ENCODE assay signal across 20 cellular contexts in the genomic region with DNA sequence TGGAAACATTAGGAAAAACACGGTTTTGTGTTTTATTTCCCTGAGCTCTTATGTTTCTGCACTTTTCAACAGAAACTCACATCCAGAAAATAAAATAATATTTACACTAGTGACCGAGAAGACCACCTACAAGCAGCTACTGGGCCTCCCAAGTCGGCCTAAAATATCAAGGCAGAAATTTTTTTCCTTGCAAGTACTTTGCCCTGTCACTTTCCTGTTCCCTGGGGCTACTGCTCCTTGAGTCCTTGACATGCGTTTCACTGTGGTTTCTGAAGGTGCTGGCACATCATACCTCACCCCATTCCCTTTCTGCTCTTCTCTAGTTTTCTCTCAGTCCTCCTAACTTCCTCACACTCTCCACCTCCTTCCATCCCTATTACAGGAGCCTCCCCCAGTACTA.
DNase-seq lines count a peak whose midpoint lies in the region; TF ChIP-seq lines count a peak whose summit lies in the region.
"Had no signal": no experiment of that assay in that cellular context is flagged by ENCODE, and none has a peak within 500 bp of the region (broad histone marks: within the 10 kb centered on the region; RNA-seq: fewer than 3 reads in every experiment).

No MANE protein-coding gene starts in this region.

- no peaks in the 10 kb centered on the region for H3K9me3 ChIP-seq in SJCRH30 (replicated peaks)
- no peaks in the 10 kb centered on the region for H3K9me3 ChIP-seq in neural progenitor cell (ENCODE audit: low read depth)
- H3K9me3 ChIP-seq: Caco-2 had no signal

- H3K27me3 ChIP-seq in SJCRH30 (no peaks in the 10 kb centered on the region), neural progenitor cell (peaks cover 28% of the 10 kb centered on the region)

- H3K4me3 ChIP-seq in SJCRH30 (no peak overlapping the region), neural progenitor cell (no peak overlapping the region), coronary artery (no peak overlapping the region)

- H3K4me3 Mint-ChIP-seq in endothelial cell (ENCODE audit: unreplicated experiment) (no peak overlapping the region), neural progenitor cell (no peak overlapping the region)
- H3K4me3 Mint-ChIP-seq: B cell; CD8-positive, alpha-beta T cell had no signal

- H3K36me3 Mint-ChIP-seq in endothelial cell (ENCODE audit: low read depth, unreplicated experiment) (no peaks in the 10 kb centered on the region), neural progenitor cell (no peaks in the 10 kb centered on the region)
- H3K36me3 Mint-ChIP-seq: CD8-positive, alpha-beta T cell had no signal

- H3F3A ChIP-seq in neural progenitor cell (ENCODE audit: low read depth) = peaks cover 12% of the 10 kb centered on the region

- no peak overlapping the region for H3K9ac ChIP-seq in neural progenitor cell

- TF ChIP-seq CTCF in endothelial cell (IDR thresholded peaks at IDR 0.05; ENCODE audit: unreplicated experiment) (no peak), neural progenitor cell (IDR thresholded peaks at IDR 0.05) (no peak), coronary artery (IDR thresholded peaks at IDR 0.05) (no peak)

- peak overlapping the region; percentile 3 for H3K27ac Mint-ChIP-seq in endothelial cell (ENCODE audit: unreplicated experiment)
- peak overlapping the region; percentile 88 for H3K27ac Mint-ChIP-seq in neural progenitor cell
- H3K27ac Mint-ChIP-seq: B cell; CD8-positive, alpha-beta T cell had no signal

- no peak overlapping the region for H3K4me2 ChIP-seq in neural progenitor cell

- H3K27me3 Mint-ChIP-seq in endothelial cell (ENCODE audit: unreplicated experiment) = no peaks in the 10 kb centered on the region
- H3K27me3 Mint-ChIP-seq in neural progenitor cell (ENCODE audit: insufficient read depth, low read depth) = peaks cover 6% of the 10 kb centered on the region

- H3K4me1 ChIP-seq in SJCRH30 (peaks cover 72% of the 10 kb centered on the region), neural progenitor cell (peaks cover 32% of the 10 kb centered on the region)
- H3K4me1 ChIP-seq: Caco-2 had no signal

- H3K4me1 Mint-ChIP-seq in endothelial cell (ENCODE audit: unreplicated experiment) (peaks cover 41% of the 10 kb centered on the region), neural progenitor cell (peaks cover 57% of the 10 kb centered on the region)
- H3K4me1 Mint-ChIP-seq: B cell had no signal

- DNase-seq in SJCRH30 = peak; percentile 25 to 58
- DNase-seq in endothelial cell (ENCODE audit: low spot score) = no peak
- no peak for DNase-seq in neural progenitor cell (ENCODE audit: low spot score)
- no peak for DNase-seq in central memory CD4-positive, alpha-beta T cell
- no peak for DNase-seq in stimulated activated CD4-positive, alpha-beta T cell treated with anti-CD3 and anti-CD28 coated beads, Interleukin-4, amount 100 ng/mL, for 4 hours
- DNase-seq in T-helper 9 cell = no peak
- no peak for DNase-seq in coronary artery (ENCODE audit: low spot score)
- DNase-seq: Caco-2; CD8-positive, alpha-beta T cell; GF-D8; NCI-H1092 treated with DMSO at 0.1 percent for 48 hours; NCI-H1436 treated with DMSO at 0.1 percent for 48 hours; NCI-H187 treated with DMSO at 0.1 percent for 48 hours; NCI-H2171 treated with DMSO at 0.1 percent for 48 hours; NCI-H524; NCI-H748 treated with DMSO at 0.1 percent for 48 hours; PC-3 had no signal

- H2AFZ ChIP-seq in neural progenitor cell (replicated peaks) = peak overlapping the region; percentile 23

- H3K36me3 ChIP-seq in SJCRH30 (no peaks in the 10 kb centered on the region), neural progenitor cell (no peaks in the 10 kb centered on the region)

- H4K20me1 ChIP-seq in neural progenitor cell (ENCODE audit: low read depth) = no peaks in the 10 kb centered on the region

- H3K27ac ChIP-seq in SJCRH30 = peak overlapping the region; percentile 88; the same call in 1 of the 2 replicates
- H3K27ac ChIP-seq in neural progenitor cell = no peak overlapping the region
- H3K27ac ChIP-seq in coronary artery = no peak overlapping the region
- H3K27ac ChIP-seq: C4-2B, HL-60 had no signal

- no peaks in the 10 kb centered on the region for H3K79me2 ChIP-seq in neural progenitor cell (ENCODE audit: low read depth)

- no peaks in the 10 kb centered on the region for H3K9me3 Mint-ChIP-seq in endothelial cell (ENCODE audit: unreplicated experiment)
- no peaks in the 10 kb centered on the region for H3K9me3 Mint-ChIP-seq in neural progenitor cell
- H3K9me3 Mint-ChIP-seq: CD8-positive, alpha-beta T cell had no signal

Comparison
In these comparisons a context has a peak if more than half of its experiments do, and no peak if none do; other contexts are left out.
1. DNase-seq: peak in SJCRH30 (2 of 2); none in endothelial cell (single experiment), neural progenitor cell (single experiment), central memory CD4-positive, alpha-beta T cell (single experiment), stimulated activated CD4-positive, alpha-beta T cell treated with anti-CD3 and anti-CD28 coated beads, Interleukin-4, amount 100 ng/mL, for 4 hours (0 of 2), T-helper 9 cell (single experiment) and coronary artery (single experiment).